1 cellular context compared by ENCODE assay signal in genomic region chr21:44279621-44280260, GRCh38.
TF ChIP-seq lines count a peak whose summit lies in the region.

No MANE protein-coding gene starts in this region.

TF ChIP-seq in HEK293, 187 proteins besides CTCF, POLR2A, EP300 and RAD21 (continued from another document and continues in another):
- TF ChIP-seq, protein P1, sequence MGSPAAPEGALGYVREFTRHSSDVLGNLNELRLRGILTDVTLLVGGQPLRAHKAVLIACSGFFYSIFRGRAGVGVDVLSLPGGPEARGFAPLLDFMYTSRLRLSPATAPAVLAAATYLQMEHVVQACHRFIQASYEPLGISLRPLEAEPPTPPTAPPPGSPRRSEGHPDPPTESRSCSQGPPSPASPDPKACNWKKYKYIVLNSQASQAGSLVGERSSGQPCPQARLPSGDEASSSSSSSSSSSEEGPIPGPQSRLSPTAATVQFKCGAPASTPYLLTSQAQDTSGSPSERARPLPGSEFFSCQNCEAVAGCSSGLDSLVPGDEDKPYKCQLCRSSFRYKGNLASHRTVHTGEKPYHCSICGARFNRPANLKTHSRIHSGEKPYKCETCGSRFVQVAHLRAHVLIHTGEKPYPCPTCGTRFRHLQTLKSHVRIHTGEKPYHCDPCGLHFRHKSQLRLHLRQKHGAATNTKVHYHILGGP (tag by site-specific recombination; IDR thresholded peaks at IDR 0.05), result no peak
- no peak for TF ChIP-seq ZNF843 (tag by site-specific recombination; IDR thresholded peaks at IDR 0.05)
- TF ChIP-seq ZNF341 (tag by site-specific recombination; IDR thresholded peaks at IDR 0.05; ENCODE audit: low read depth), result no peak
- TF ChIP-seq KLF10 (tag by site-specific recombination; IDR thresholded peaks at IDR 0.05), result no peak
- no peak for TF ChIP-seq ZNF140 (tag by site-specific recombination; IDR thresholded peaks at IDR 0.05)
- no peak for TF ChIP-seq ZBTB10 (tag by site-specific recombination; IDR thresholded peaks at IDR 0.05)
- no peak for TF ChIP-seq ZNF292 (tag by site-specific recombination; IDR thresholded peaks at IDR 0.05; ENCODE audit: borderline replicate concordance, low read depth)
- peak; percentile 99 for TF ChIP-seq KLF17 (tag by site-specific recombination; IDR thresholded peaks at IDR 0.05)
- no peak for TF ChIP-seq ZNF391 (tag by site-specific recombination; IDR thresholded peaks at IDR 0.05; ENCODE audit: borderline replicate concordance, low read depth)
- TF ChIP-seq ZNF513 (tag by site-specific recombination; IDR thresholded peaks at IDR 0.05), result no peak
- TF ChIP-seq ZNF473 (tag by site-specific recombination; IDR thresholded peaks at IDR 0.05), result no peak
- no peak for TF ChIP-seq GLIS2 (tag by site-specific recombination; IDR thresholded peaks at IDR 0.05)
- TF ChIP-seq ZFP41 (tag by site-specific recombination; IDR thresholded peaks at IDR 0.05; ENCODE audit: borderline replicate concordance), result no peak
- no peak for TF ChIP-seq ZNF23 (tag by site-specific recombination; IDR thresholded peaks at IDR 0.05; ENCODE audit: borderline replicate concordance)
- no peak for TF ChIP-seq ZNF707 (tag by site-specific recombination; IDR thresholded peaks at IDR 0.05)
- no peak for TF ChIP-seq ZNF561 (tag by site-specific recombination; IDR thresholded peaks at IDR 0.05; ENCODE audit: borderline replicate concordance)
- peak; percentile 27; the same call in 1 of the 2 replicates for TF ChIP-seq PRDM1 (tag by site-specific recombination; IDR thresholded peaks at IDR 0.05)
- no peak for TF ChIP-seq ZNF114 (tag by site-specific recombination; IDR thresholded peaks at IDR 0.05)
- TF ChIP-seq ZNF530 (tag by site-specific recombination; IDR thresholded peaks at IDR 0.05; ENCODE audit: low read depth), result no peak
- TF ChIP-seq GLIS1 (tag by site-specific recombination; IDR thresholded peaks at IDR 0.05), result peak; percentile 86
- no peak for TF ChIP-seq ZNF549 (tag by site-specific recombination; IDR thresholded peaks at IDR 0.05)
- no peak for TF ChIP-seq PRDM10 (tag by site-specific recombination; IDR thresholded peaks at IDR 0.05)
- TF ChIP-seq ZNF600 (tag by site-specific recombination; IDR thresholded peaks at IDR 0.05), result peak; percentile 74
- no peak for TF ChIP-seq WT1 (tag by site-specific recombination; IDR thresholded peaks at IDR 0.05)
- no peak for TF ChIP-seq ZNF404 (tag by site-specific recombination; IDR thresholded peaks at IDR 0.05)
- TF ChIP-seq ZNF510 (tag by site-specific recombination; IDR thresholded peaks at IDR 0.05; ENCODE audit: insufficient replicate concordance), result no peak
- no peak for TF ChIP-seq ZNF747 (tag by site-specific recombination; IDR thresholded peaks at IDR 0.05)
- TF ChIP-seq ZFHX2 (tag by site-specific recombination; conservative IDR thresholded peaks at IDR 0.05), result peak; percentile 88
- TF ChIP-seq SP3 (tag by site-specific recombination; IDR thresholded peaks at IDR 0.05), result no peak
- no peak for TF ChIP-seq ZBTB7A (tag by site-specific recombination; IDR thresholded peaks at IDR 0.05; ENCODE audit: low read depth)
- no peak for TF ChIP-seq OVOL3 (tag by site-specific recombination; IDR thresholded peaks at IDR 0.05)
- TF ChIP-seq ZNF26 (tag by site-specific recombination; IDR thresholded peaks at IDR 0.05), result no peak
- TF ChIP-seq ZNF660 (tag by site-specific recombination; IDR thresholded peaks at IDR 0.05), result no peak
- TF ChIP-seq SP7 (tag by site-specific recombination; IDR thresholded peaks at IDR 0.05), result peak; percentile 55
- TF ChIP-seq, protein P2, sequence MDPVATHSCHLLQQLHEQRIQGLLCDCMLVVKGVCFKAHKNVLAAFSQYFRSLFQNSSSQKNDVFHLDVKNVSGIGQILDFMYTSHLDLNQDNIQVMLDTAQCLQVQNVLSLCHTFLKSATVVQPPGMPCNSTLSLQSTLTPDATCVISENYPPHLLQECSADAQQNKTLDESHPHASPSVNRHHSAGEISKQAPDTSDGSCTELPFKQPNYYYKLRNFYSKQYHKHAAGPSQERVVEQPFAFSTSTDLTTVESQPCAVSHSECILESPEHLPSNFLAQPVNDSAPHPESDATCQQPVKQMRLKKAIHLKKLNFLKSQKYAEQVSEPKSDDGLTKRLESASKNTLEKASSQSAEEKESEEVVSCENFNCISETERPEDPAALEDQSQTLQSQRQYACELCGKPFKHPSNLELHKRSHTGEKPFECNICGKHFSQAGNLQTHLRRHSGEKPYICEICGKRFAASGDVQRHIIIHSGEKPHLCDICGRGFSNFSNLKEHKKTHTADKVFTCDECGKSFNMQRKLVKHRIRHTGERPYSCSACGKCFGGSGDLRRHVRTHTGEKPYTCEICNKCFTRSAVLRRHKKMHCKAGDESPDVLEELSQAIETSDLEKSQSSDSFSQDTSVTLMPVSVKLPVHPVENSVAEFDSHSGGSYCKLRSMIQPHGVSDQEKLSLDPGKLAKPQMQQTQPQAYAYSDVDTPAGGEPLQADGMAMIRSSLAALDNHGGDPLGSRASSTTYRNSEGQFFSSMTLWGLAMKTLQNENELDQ (tag by site-specific recombination; IDR thresholded peaks at IDR 0.05; ENCODE audit: low read depth), result no peak
- TF ChIP-seq ZBTB6 (tag by site-specific recombination; IDR thresholded peaks at IDR 0.05), result no peak
- no peak for TF ChIP-seq ZNF426 (tag by site-specific recombination; IDR thresholded peaks at IDR 0.05)
- peak; percentile 75 for TF ChIP-seq OSR2 (tag by site-specific recombination; IDR thresholded peaks at IDR 0.05)
- TF ChIP-seq, protein P3, sequence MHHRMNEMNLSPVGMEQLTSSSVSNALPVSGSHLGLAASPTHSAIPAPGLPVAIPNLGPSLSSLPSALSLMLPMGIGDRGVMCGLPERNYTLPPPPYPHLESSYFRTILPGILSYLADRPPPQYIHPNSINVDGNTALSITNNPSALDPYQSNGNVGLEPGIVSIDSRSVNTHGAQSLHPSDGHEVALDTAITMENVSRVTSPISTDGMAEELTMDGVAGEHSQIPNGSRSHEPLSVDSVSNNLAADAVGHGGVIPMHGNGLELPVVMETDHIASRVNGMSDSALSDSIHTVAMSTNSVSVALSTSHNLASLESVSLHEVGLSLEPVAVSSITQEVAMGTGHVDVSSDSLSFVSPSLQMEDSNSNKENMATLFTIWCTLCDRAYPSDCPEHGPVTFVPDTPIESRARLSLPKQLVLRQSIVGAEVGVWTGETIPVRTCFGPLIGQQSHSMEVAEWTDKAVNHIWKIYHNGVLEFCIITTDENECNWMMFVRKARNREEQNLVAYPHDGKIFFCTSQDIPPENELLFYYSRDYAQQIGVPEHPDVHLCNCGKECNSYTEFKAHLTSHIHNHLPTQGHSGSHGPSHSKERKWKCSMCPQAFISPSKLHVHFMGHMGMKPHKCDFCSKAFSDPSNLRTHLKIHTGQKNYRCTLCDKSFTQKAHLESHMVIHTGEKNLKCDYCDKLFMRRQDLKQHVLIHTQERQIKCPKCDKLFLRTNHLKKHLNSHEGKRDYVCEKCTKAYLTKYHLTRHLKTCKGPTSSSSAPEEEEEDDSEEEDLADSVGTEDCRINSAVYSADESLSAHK (tag by site-specific recombination; IDR thresholded peaks at IDR 0.05), result no peak
- TF ChIP-seq ZBTB48 (tag by site-specific recombination; IDR thresholded peaks at IDR 0.05), result no peak
- peak; percentile 53 for TF ChIP-seq ZBTB8A (tag by site-specific recombination; IDR thresholded peaks at IDR 0.05)
- TF ChIP-seq ZNF155 (tag by site-specific recombination; IDR thresholded peaks at IDR 0.05), result no peak
- no peak for TF ChIP-seq FEZF1 (tag by site-specific recombination; IDR thresholded peaks at IDR 0.05)
